Comparison of ENCODE assay signal across 17 cellular contexts in genomic region chr11:19365743-19366410, GRCh38.
DNase-seq lines count a peak whose midpoint lies in the region; ATAC-seq, FAIRE-seq and TF ChIP-seq lines count a peak whose summit lies in the region.
"Had no signal": no experiment of that assay in that cellular context is flagged by ENCODE, and none has a peak within 500 bp of the region (broad histone marks: within the 10 kb centered on the region; RNA-seq: fewer than 3 reads in every experiment).

No MANE protein-coding gene starts in this region.

- H3K4me1 ChIP-seq in esophagus muscularis mucosa = peaks cover 17 to 40% (median 29%) of the 10 kb centered on the region in 4 donors
- H3K4me1 ChIP-seq in stomach = peaks cover 0 to 13% (median 4%) of the 10 kb centered on the region in 4 donors
- H3K4me1 ChIP-seq in A673 (ENCODE audit: insufficient read depth, low read length, poor library complexity, severe bottlenecking) = no peaks in the 10 kb centered on the region

- no peak for TF ChIP-seq CTCF in esophagus muscularis mucosa (IDR thresholded peaks at IDR 0.05)
- TF ChIP-seq CTCF in stomach (IDR thresholded peaks at IDR 0.05) = no peak
- no peak for TF ChIP-seq CTCF in A673 (conservative IDR thresholded peaks at IDR 0.05; ENCODE audit: low read depth, low read length)

- no peak for TF ChIP-seq POLR2A in GM12892 (IDR thresholded peaks at IDR 0.05; ENCODE audit: low read depth, low read length)
- no peak for TF ChIP-seq POLR2A in esophagus muscularis mucosa (IDR thresholded peaks at IDR 0.05; ENCODE audit: low read depth)
- TF ChIP-seq POLR2A in stomach (IDR thresholded peaks at IDR 0.05) = no peak

- BruUV-seq in A673 (replicated peaks; lab: Mats Ljungman, UMichigan) = no TSS peak

- TF ChIP-seq EP300 in esophagus muscularis mucosa (IDR thresholded peaks at IDR 0.05) (no peak), stomach (IDR thresholded peaks at IDR 0.05) (no peak)

- H3K9me3 ChIP-seq in esophagus muscularis mucosa = no peaks in the 10 kb centered on the region
- H3K9me3 ChIP-seq in stomach = no peaks in the 10 kb centered on the region
- H3K9me3 ChIP-seq in A673 (ENCODE audit: low read depth, low read length, poor library complexity, severe bottlenecking) = no peaks in the 10 kb centered on the region

- peak overlapping the region; percentile 37 to 69 (median 54) for H3K27ac ChIP-seq in esophagus muscularis mucosa (replicated peaks in 1 of 4)
- peak overlapping the region in 4 of 5 donors; percentile 46 to 60 (median 52) for H3K27ac ChIP-seq in stomach
- H3K27ac ChIP-seq in A673 (ENCODE audit: low read depth, low read length, poor library complexity, severe bottlenecking) = no peak overlapping the region

- H3K36me3 ChIP-seq in esophagus muscularis mucosa = no peaks in the 10 kb centered on the region
- no peaks in the 10 kb centered on the region for H3K36me3 ChIP-seq in stomach
- no peaks in the 10 kb centered on the region for H3K36me3 ChIP-seq in A673 (ENCODE audit: insufficient read depth, low read length, poor library complexity, severe bottlenecking)

- CTCF ChIA-PET in A673 (lab: Charles Lee) = no interaction called here

- peak; percentile 57 for FAIRE-seq in GM12892 (lab: Jason Lieb, UNC)

- peak; percentile 51 for ATAC-seq in HG03432 (IDR thresholded peaks at IDR 0.05; ENCODE audit: unreplicated experiment)
- no peak for ATAC-seq in activated CD4-positive, CD25-positive, alpha-beta regulatory T cell treated with anti-CD3 and anti-CD28 coated beads, Interleukin-2, amount 50 U/mL, for 24 hours
- ATAC-seq: activated T-helper 17 cell treated with anti-CD3 and anti-CD28 coated beads, Interleukin-2, amount 50 U/mL, for 72 hours; naive thymus-derived CD4-positive, alpha-beta T cell; stimulated activated memory B cell treated with anti-CD40 and anti-IgM and Interleukin-4, amounts not matched to agents 10 μg/mL and 1 μg/mL and 100 μg/mL, for 72 hours had no signal

- H3K27me3 ChIP-seq in esophagus muscularis mucosa = peaks cover 0 to 4% (median 0%) of the 10 kb centered on the region in 4 donors
- H3K27me3 ChIP-seq in stomach = no peaks in the 10 kb centered on the region
- no peaks in the 10 kb centered on the region for H3K27me3 ChIP-seq in A673 (replicated peaks; ENCODE audit: insufficient read depth, low read depth, low read length, poor library complexity)

- H3K4me3 ChIP-seq in esophagus muscularis mucosa (no peak overlapping the region), stomach (no peak overlapping the region), A673 (ENCODE audit: low read depth, low read length, poor library complexity, severe bottlenecking) (no peak overlapping the region)

- intact Hi-C loops in esophagus muscularis mucosa (cut with DNase I) (no loop called here), stomach (cut with DNase I; ENCODE audit: low total_unique reads) (no loop called here), A673 (cut with micrococcal nuclease; ENCODE audit: unreplicated experiment) (no loop called here)

- POLR2A ChIA-PET in A673 (lab: Charles Lee; ENCODE audit: low non-redundant PET) = no interaction called here

- DNase-seq in GM12892 (ENCODE audit: insufficient read length) (no peak), esophagus muscularis mucosa (ENCODE audit: extremely low spot score) (no peak), stomach (no peak), A673 (ENCODE audit: low spot score) (no peak)
- DNase-seq in activated effector memory CD4-positive, alpha-beta T cell treated with Interleukin-2 at 50 U/mL for 16 hours = no peak
- DNase-seq: activated CD4-positive, alpha-beta memory T cell treated with anti-CD3 and anti-CD28 coated beads for 36 hours; CD4-positive, alpha-beta T cell; effector CD4-positive, alpha-beta T cell; left cardiac atrium; naive thymus-derived CD4-positive, alpha-beta T cell; NCI-H510A treated with DMSO at 0.1 percent for 48 hours; stimulated activated CD4-positive, alpha-beta T cell treated with anti-CD3 and anti-CD28 coated beads, Interleukin-4, amount 100 ng/mL, for 24 hours; T1000 had no signal

- WGBS in esophagus muscularis mucosa = 53% methylated on average over 1 of the region's 1 CpG
- WGBS in stomach, 5 donors = 22 to 45% (median 35%) methylated on average over 1 of the region's 1 CpG
